Comparison of ENCODE assay signal across 27 cellular contexts in the genomic region with DNA sequence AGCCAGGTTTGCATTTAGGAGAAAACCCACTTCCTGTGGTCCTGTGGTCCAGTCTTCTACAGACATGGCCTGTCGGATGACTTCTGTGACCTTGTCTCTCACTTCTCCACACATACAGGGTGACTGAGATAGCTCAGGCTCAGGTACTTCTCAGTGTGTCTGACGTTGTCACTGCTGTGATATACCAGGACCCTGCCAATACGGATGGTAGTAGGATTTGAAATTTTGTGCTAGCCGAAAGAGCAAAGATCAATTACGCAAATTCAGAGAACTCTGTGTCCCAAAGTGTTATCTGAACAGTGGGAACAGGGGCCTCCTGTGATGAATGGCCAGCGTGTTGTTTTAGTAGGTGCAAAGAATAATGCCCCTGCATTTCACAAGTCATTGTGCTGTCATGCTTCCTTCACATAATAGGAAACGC.
"Had no signal": no experiment of that assay in that cellular context is flagged by ENCODE, and none has a peak within 500 bp of the region (broad histone marks: within the 10 kb centered on the region; RNA-seq: fewer than 3 reads in every experiment).

No MANE protein-coding gene starts in this region.

- H3K4me2 ChIP-seq: hepatocyte, smooth muscle cell had no signal

- ATAC-seq: activated CD4-positive, alpha-beta T cell treated with anti-CD3 and anti-CD28 coated beads for 36 hours; esophagus mucosa; T-cell; WTC11 had no signal

- H3K36me3 Mint-ChIP-seq: WTC11 had no signal

- H3K79me2 ChIP-seq: hepatocyte had no signal

- H3K4me3 Mint-ChIP-seq: activated CD4-positive, alpha-beta T cell treated with anti-CD3 and anti-CD28 coated beads for 36 hours; neural crest cell; T-cell; WTC11 had no signal

- H3K9me3 Mint-ChIP-seq: neural crest cell, T-cell, WTC11 had no signal

- DNase-seq: activated CD4-positive, alpha-beta T cell treated with anti-CD3 and anti-CD28 coated beads for 36 hours; activated CD4-positive, alpha-beta T cell treated with anti-CD3 and anti-CD28 coated beads, Interleukin-2, amount 50 U/mL, for 4 hours; activated naive CD4-positive, alpha-beta T cell treated with Interleukin-2 at 50 U/mL for 16 hours; activated T-cell treated with anti-CD3 and anti-CD28 coated beads for 4 hours; brain microvascular endothelial cell; caudate nucleus; dermis blood vessel endothelial cell; effector memory CD4-positive, alpha-beta T cell; foreskin melanocyte; glutamatergic neuron; kidney glomerular epithelial cell; posterior cingulate gyrus; sigmoid colon; SJCRH30; stimulated activated CD4-positive, alpha-beta T cell treated with anti-CD3 and anti-CD28 coated beads, Interleukin-2, amount 100 ng/mL, for 48 hours; stimulated activated CD8-positive, alpha-beta memory T cell treated with anti-CD3 and anti-CD28 coated beads, Interleukin-4, amount 100 ng/mL, for 48 hours; stimulated activated naive CD4-positive, alpha-beta T cell treated with Interleukin-2 at 50 U/mL for 16 hours; T-cell; T-helper 9 cell; upper lobe of left lung had no signal

- H3K4me3 ChIP-seq: ascending aorta, hepatocyte, sigmoid colon, SJCRH30, smooth muscle cell had no signal

- H3K36me3 ChIP-seq: ascending aorta, brain microvascular endothelial cell, sigmoid colon, SJCRH30 had no signal

- H3K27me3 ChIP-seq: ascending aorta, brain microvascular endothelial cell, hepatocyte, sigmoid colon, SJCRH30, upper lobe of left lung had no signal

- H3K9me3 ChIP-seq: ascending aorta, sigmoid colon, SJCRH30, upper lobe of left lung had no signal

- FAIRE-seq: endothelial cell of umbilical vein had no signal

- H3K4me1 ChIP-seq: ascending aorta, sigmoid colon, SJCRH30, upper lobe of left lung had no signal

- H3K27me3 Mint-ChIP-seq: activated CD4-positive, alpha-beta T cell treated with anti-CD3 and anti-CD28 coated beads for 36 hours; T-cell had no signal

- H3K4me1 Mint-ChIP-seq: activated CD4-positive, alpha-beta T cell treated with anti-CD3 and anti-CD28 coated beads for 36 hours; T-cell; WTC11 had no signal

- H3K27ac Mint-ChIP-seq: activated CD4-positive, alpha-beta T cell treated with anti-CD3 and anti-CD28 coated beads for 36 hours; T-cell; WTC11 had no signal

- H2AFZ ChIP-seq: hepatocyte had no signal

- H3K27ac ChIP-seq: ascending aorta, brain microvascular endothelial cell, hepatocyte, sigmoid colon, SJCRH30 had no signal
